17 cellular contexts compared by ENCODE assay signal in the genomic region with DNA sequence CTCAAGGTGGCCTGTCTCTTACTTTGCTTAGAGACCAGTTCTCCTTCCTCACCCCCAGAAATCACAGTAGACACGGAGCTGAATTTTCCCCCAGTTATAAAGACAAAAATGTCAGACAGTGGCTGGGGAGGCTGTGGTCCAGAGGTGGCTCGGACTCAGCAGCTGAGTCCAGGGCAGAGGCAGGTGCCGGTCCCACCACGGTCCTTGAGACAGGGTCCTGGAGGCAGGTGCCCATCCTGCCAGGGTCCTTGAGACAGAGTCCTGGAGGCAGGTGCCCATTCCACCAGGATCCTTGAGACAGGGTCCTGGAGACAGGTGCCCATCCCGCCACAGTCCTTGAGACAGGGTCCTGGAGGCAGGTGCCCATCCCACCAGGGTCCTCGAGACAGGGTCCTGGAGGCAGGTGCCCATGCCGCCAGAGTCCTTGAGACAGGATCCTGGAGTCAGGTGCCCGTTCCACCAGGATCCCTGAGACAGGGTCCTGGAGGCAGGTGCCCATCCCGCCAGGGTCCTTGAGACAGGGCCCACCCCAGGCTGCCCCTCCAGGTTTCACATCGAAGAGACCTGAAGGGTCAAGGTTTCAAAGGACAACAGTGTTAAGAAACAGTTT. TPM values are rescaled to one million over a fixed set of nuclear protein-coding genes. Genes with fewer than 3 reads are reported as not detected.
DNase-seq lines count a peak whose midpoint lies in the region; ATAC-seq and TF ChIP-seq lines count a peak whose summit lies in the region.
"Had no signal": no experiment of that assay in that cellular context is flagged by ENCODE, and none has a peak within 500 bp of the region (broad histone marks: within the 10 kb centered on the region; RNA-seq: fewer than 3 reads in every experiment).

No MANE protein-coding gene starts in this region.

- TF ChIP-seq CTCF in RWPE2 (IDR thresholded peaks at IDR 0.05; ENCODE audit: poor library complexity, severe bottlenecking) (no peak), chondrocyte (IDR thresholded peaks at IDR 0.05) (no peak), lower lobe of right lung (IDR thresholded peaks at IDR 0.05) (no peak), progenitor cell of endocrine pancreas (IDR thresholded peaks at IDR 0.05; ENCODE audit: unreplicated experiment) (no peak), transverse colon (IDR thresholded peaks at IDR 0.05) (no peak)

- H3K4me3 ChIP-seq in RWPE2 (ENCODE audit: severe bottlenecking): no peak overlapping the region
- H3K4me3 ChIP-seq in lower lobe of right lung: no peak overlapping the region
- H3K4me3 ChIP-seq in transverse colon: no peak overlapping the region
- H3K4me3 ChIP-seq: A549, BLaER1, GM23248 had no signal

- no peak for TF ChIP-seq EP300 in transverse colon (IDR thresholded peaks at IDR 0.05; ENCODE audit: low read depth)

- H3K27me3 Mint-ChIP-seq in chondrocyte (ENCODE audit: low read depth) (no peaks in the 10 kb centered on the region), progenitor cell of endocrine pancreas (no peaks in the 10 kb centered on the region)
- no peaks in the 10 kb centered on the region for H3K27me3 Mint-ChIP-seq in activated CD8-positive, alpha-beta memory T cell treated with anti-CD3 and anti-CD28 coated beads, Interleukin-2, amount 10 ng/mL, durations not matched to agents 7 days and 5 days
- H3K27me3 Mint-ChIP-seq: CD8-positive, alpha-beta memory T cell; IgD-negative memory B cell had no signal

- H3K4me1 ChIP-seq in RWPE2 (ENCODE audit: insufficient read depth, poor library complexity, severe bottlenecking): no peaks in the 10 kb centered on the region
- H3K4me1 ChIP-seq in lower lobe of right lung: no peaks in the 10 kb centered on the region
- H3K4me1 ChIP-seq in transverse colon: no peaks in the 10 kb centered on the region
- H3K4me1 ChIP-seq: A549, BLaER1, Caco-2 had no signal

- CTCF ChIA-PET in activated CD8-positive, alpha-beta memory T cell treated with anti-CD3 and anti-CD28 coated beads, Interleukin-2, amount 10 ng/mL, durations not matched to agents 7 days and 5 days (lab: Charles Lee): no interaction called here

- H3K9me3 ChIP-seq in RWPE2 (ENCODE audit: severe bottlenecking) (no peaks in the 10 kb centered on the region), lower lobe of right lung (no peaks in the 10 kb centered on the region), transverse colon (no peaks in the 10 kb centered on the region)
- H3K9me3 ChIP-seq: A549, BLaER1, Caco-2 had no signal

- TF ChIP-seq POLR2A in transverse colon (IDR thresholded peaks at IDR 0.05): no peak

- H3K27ac ChIP-seq in RWPE2 (ENCODE audit: poor library complexity, severe bottlenecking) (no peak overlapping the region), lower lobe of right lung (no peak overlapping the region), transverse colon (no peak overlapping the region)
- H3K27ac ChIP-seq: A549, BLaER1, GM23248 had no signal

- no peaks in the 10 kb centered on the region for H3K4me1 Mint-ChIP-seq in chondrocyte (ENCODE audit: low read depth)
- H3K4me1 Mint-ChIP-seq in progenitor cell of endocrine pancreas (ENCODE audit: low read depth): no peaks in the 10 kb centered on the region
- H3K4me1 Mint-ChIP-seq in activated CD8-positive, alpha-beta memory T cell treated with anti-CD3 and anti-CD28 coated beads, Interleukin-2, amount 10 ng/mL, durations not matched to agents 7 days and 5 days: peaks cover 9% of the 10 kb centered on the region
- H3K4me1 Mint-ChIP-seq: CD8-positive, alpha-beta memory T cell had no signal

- H3K4me3 Mint-ChIP-seq in chondrocyte (ENCODE audit: unreplicated experiment) (no peak overlapping the region), progenitor cell of endocrine pancreas (ENCODE audit: low read depth) (no peak overlapping the region)
- H3K4me3 Mint-ChIP-seq in activated CD8-positive, alpha-beta memory T cell treated with anti-CD3 and anti-CD28 coated beads, Interleukin-2, amount 10 ng/mL, durations not matched to agents 7 days and 5 days: no peak overlapping the region
- H3K4me3 Mint-ChIP-seq: CD8-positive, alpha-beta memory T cell had no signal

- ATAC-seq in RWPE2 (ENCODE audit: low read depth) (no peak), lower lobe of right lung (no peak)
- ATAC-seq in activated CD8-positive, alpha-beta memory T cell treated with anti-CD3 and anti-CD28 coated beads, Interleukin-2, amount 10 ng/mL, durations not matched to agents 7 days and 5 days: no peak
- ATAC-seq: A549, HCT116 had no signal

- no peak overlapping the region for H3K27ac Mint-ChIP-seq in chondrocyte (ENCODE audit: unreplicated experiment)
- H3K27ac Mint-ChIP-seq in progenitor cell of endocrine pancreas: peak overlapping the region; percentile 67
- H3K27ac Mint-ChIP-seq in activated CD8-positive, alpha-beta memory T cell treated with anti-CD3 and anti-CD28 coated beads, Interleukin-2, amount 10 ng/mL, durations not matched to agents 7 days and 5 days: no peak overlapping the region
- H3K27ac Mint-ChIP-seq: CD8-positive, alpha-beta memory T cell; IgD-negative memory B cell had no signal

- H3K9me3 Mint-ChIP-seq in chondrocyte (ENCODE audit: low read depth): no peaks in the 10 kb centered on the region
- H3K9me3 Mint-ChIP-seq in progenitor cell of endocrine pancreas (ENCODE audit: low read depth): no peaks in the 10 kb centered on the region
- no peaks in the 10 kb centered on the region for H3K9me3 Mint-ChIP-seq in activated CD8-positive, alpha-beta memory T cell treated with anti-CD3 and anti-CD28 coated beads, Interleukin-2, amount 10 ng/mL, durations not matched to agents 7 days and 5 days (ENCODE audit: low read depth)
- H3K9me3 Mint-ChIP-seq: CD8-positive, alpha-beta memory T cell; IgD-negative memory B cell had no signal

- WGBS in transverse colon (ENCODE audit: low coverage in 1 of 2), 2 donors: 93% methylated on average over 10 of the region's 10 CpGs; no CpG with 5 or more reads in 1 of the 2 donors

- in situ Hi-C loops in transverse colon (cut with MboI; ENCODE audit: low pct_ligation_motif_present in 1 of 4, low pct_unique_long_range_greater_than_20kb in 1 of 4, low sequenced_read_pairs in 3 of 4): no loop called here

- intact Hi-C loops in lower lobe of right lung (cut with DNase I): no loop called here
- intact Hi-C loops in transverse colon (cut with DNase I; ENCODE audit: low total_unique reads): no loop called here

- H3K36me3 Mint-ChIP-seq in chondrocyte (ENCODE audit: low read depth) (peaks cover 6% of the 10 kb centered on the region), progenitor cell of endocrine pancreas (ENCODE audit: insufficient read depth) (peaks cover 3% of the 10 kb centered on the region)
- no peaks in the 10 kb centered on the region for H3K36me3 Mint-ChIP-seq in activated CD8-positive, alpha-beta memory T cell treated with anti-CD3 and anti-CD28 coated beads, Interleukin-2, amount 10 ng/mL, durations not matched to agents 7 days and 5 days

- DNase-seq in RWPE2 (ENCODE audit: low spot score): peak; percentile 19
- peak; percentile 59 for DNase-seq in chondrocyte (ENCODE audit: low spot score)
- peak; percentile 30 for DNase-seq in lower lobe of right lung
- DNase-seq in progenitor cell of endocrine pancreas (ENCODE audit: low spot score, unreplicated experiment): no peak
- DNase-seq in UCSD-AML1 (lab: John Stamatoyannopoulos, UW; ENCODE audit: unreplicated experiment): no peak
- DNase-seq in LoVo (ENCODE audit: low spot score): no peak
- DNase-seq in activated CD8-positive, alpha-beta memory T cell treated with anti-CD3 and anti-CD28 coated beads, Interleukin-2, amount 10 ng/mL, durations not matched to agents 7 days and 5 days: no peak
- no peak for DNase-seq in transverse colon
- DNase-seq: Caco-2, DND-41, GDM1, GM23248 had no signal

- H3K27me3 ChIP-seq in RWPE2 (ENCODE audit: insufficient read depth, poor library complexity, severe bottlenecking) (no peaks in the 10 kb centered on the region), lower lobe of right lung (ENCODE audit: low read depth) (no peaks in the 10 kb centered on the region), transverse colon (no peaks in the 10 kb centered on the region)
- H3K27me3 ChIP-seq: BLaER1 had no signal

- no peaks in the 10 kb centered on the region for H3K36me3 ChIP-seq in RWPE2 (ENCODE audit: low read depth)
- H3K36me3 ChIP-seq in lower lobe of right lung: peaks cover 35% of the 10 kb centered on the region
- H3K36me3 ChIP-seq in transverse colon: peaks cover 0 to 5% (median 0%) of the 10 kb centered on the region in 4 donors

RNA-seq across cellular contexts. Expression of a gene that starts 23.1 kb away (rescaled TPM):
- total RNA-seq in chondrocyte: 55.6 to 68.7 TPM (median 62.0 TPM) in 3 replicates
- total RNA-seq in lower lobe of right lung: 94.0 TPM
- total RNA-seq in progenitor cell of endocrine pancreas: 39.2 and 43.7 TPM in 2 replicates
- 10 to 100 TPM; 14.9 to 20.3 TPM for total RNA-seq in activated CD8-positive, alpha-beta memory T cell treated with anti-CD3 and anti-CD28 coated beads, Interleukin-2, amount 10 ng/mL, durations not matched to agents 7 days and 5 days
- total RNA-seq in transverse colon: 100 to 1,000 TPM in 3 of 4 donors, 10 to 100 TPM in 1; 92.6 to 323 (median 218) TPM

Comparison
In these comparisons a context has a peak if more than half of its experiments do, and no peak if none do; other contexts are left out.
1. DNase-seq: peak in RWPE2 (single experiment), chondrocyte (single experiment) and lower lobe of right lung (single experiment); none in progenitor cell of endocrine pancreas (single experiment), UCSD-AML1 (single experiment), LoVo (single experiment), activated CD8-positive, alpha-beta memory T cell treated with anti-CD3 and anti-CD28 coated beads, Interleukin-2, amount 10 ng/mL, durations not matched to agents 7 days and 5 days (single experiment) and transverse colon (single experiment).